16 cellular contexts compared by ENCODE assay signal in the genomic region with DNA sequence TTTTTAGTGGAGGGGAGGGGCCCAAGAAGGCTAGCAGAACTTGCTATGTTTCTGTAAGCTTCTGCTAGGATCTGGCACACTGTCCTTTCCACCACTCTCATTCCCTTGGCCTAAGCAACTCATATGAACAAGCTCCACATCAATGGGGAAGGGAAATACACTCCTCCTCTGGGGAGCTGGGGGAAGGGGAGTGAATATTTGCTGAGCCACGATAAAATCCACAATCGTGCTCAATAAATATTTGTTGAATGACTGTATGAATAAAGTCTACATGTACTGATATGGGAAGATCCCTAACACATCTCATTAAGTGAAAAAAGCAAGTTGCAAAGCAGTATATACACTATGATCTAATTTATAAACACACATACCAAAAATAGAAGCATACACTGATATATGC.
A peak's percentile ranks its signal among the peaks of the same experiment; 100 is the strongest.
DNase-seq lines count a peak whose midpoint lies in the region; ATAC-seq and TF ChIP-seq lines count a peak whose summit lies in the region.
"Had no signal": no experiment of that assay in that cellular context is flagged by ENCODE, and none has a peak within 500 bp of the region (broad histone marks: within the 10 kb centered on the region; RNA-seq: fewer than 3 reads in every experiment).

No MANE protein-coding gene starts in this region.

- H3K9me3 ChIP-seq in PC-3 (ENCODE audit: low read length) (no peaks in the 10 kb centered on the region), mucosa of descending colon (no peaks in the 10 kb centered on the region)

- H3F3A ChIP-seq in PC-3 (ENCODE audit: low read length, unreplicated experiment): no peaks in the 10 kb centered on the region

- H3K9me2 ChIP-seq in PC-3 (replicated peaks; ENCODE audit: low read length): no peaks in the 10 kb centered on the region

- peak overlapping the region; percentile 69 for H3K27ac ChIP-seq in PC-3 (ENCODE audit: low read length)
- H3K27ac ChIP-seq: BLaER1 had no signal

- H3K4me1 ChIP-seq in PC-3 (ENCODE audit: insufficient read depth, low read length): peaks cover 20% of the 10 kb centered on the region
- no peaks in the 10 kb centered on the region for H3K4me1 ChIP-seq in mucosa of descending colon (ENCODE audit: low read depth)
- H3K4me1 ChIP-seq: BLaER1 had no signal

- TF ChIP-seq CTCF in PC-3 (conservative IDR thresholded peaks at IDR 0.05; ENCODE audit: low read depth, low read length) (no peak), mucosa of descending colon (IDR thresholded peaks at IDR 0.05) (no peak)

- intact Hi-C loops in PC-3 (cut with micrococcal nuclease) (loop anchor here (2.0 kb wide), 1 partner anchor 104 kb away; a partner anchor contains a TSS), mucosa of descending colon (cut with DNase I, micrococcal nuclease) (no loop called here), head of caudate nucleus (cut with DNase I) (no loop called here)

- no TSS peak for BruUV-seq in PC-3 (replicated peaks; lab: Mats Ljungman, UMichigan)

- CTCF ChIA-PET in PC-3 (lab: Charles Lee): no interaction called here

- H3K4me3 ChIP-seq in PC-3 (ENCODE audit: low read length): no peak overlapping the region
- no peak overlapping the region for H3K4me3 ChIP-seq in mucosa of descending colon
- H3K4me3 ChIP-seq: BLaER1 had no signal

- H3K36me3 ChIP-seq in PC-3 (ENCODE audit: low read depth, low read length) (no peaks in the 10 kb centered on the region), mucosa of descending colon (ENCODE audit: low read depth) (no peaks in the 10 kb centered on the region)
- H3K36me3 ChIP-seq: BLaER1 had no signal

- no peak overlapping the region for H2AFZ ChIP-seq in PC-3 (ENCODE audit: low read length)

- POLR2A ChIA-PET in PC-3 (lab: Charles Lee; ENCODE audit: unreplicated experiment): interaction anchor here (0.6 kb wide), 1 partner anchor 12 kb away, joined by 3 read pairs; no protein-coding TSS in a partner anchor

- peak overlapping the region; percentile 53 for H3K4me2 ChIP-seq in PC-3 (ENCODE audit: low read length)
- H3K4me2 ChIP-seq: BLaER1 had no signal

- no peaks in the 10 kb centered on the region for H3K79me2 ChIP-seq in PC-3 (ENCODE audit: low read length)

- H3K9ac ChIP-seq in PC-3 (ENCODE audit: low read length): no peak overlapping the region
- H3K9ac ChIP-seq: BLaER1 had no signal

- DNase-seq in DMS53 (lab: John Stamatoyannopoulos, UW) (peak; percentile 40), PC-3 (peak; percentile 82), mucosa of descending colon (no peak), stromal cell of bone marrow (ENCODE audit: low read depth) (peak; percentile 18), head of caudate nucleus (no peak), kidney glomerular epithelial cell (lab: John Stamatoyannopoulos, UW) (no peak), NCI-H748 treated with DMSO at 0.1 percent for 48 hours (lab: John Stamatoyannopoulos, UW) (no peak)
- DNase-seq: AML-193; CD4-positive, CD25-positive, alpha-beta regulatory T cell; DMS 273 treated with DMSO at 0.1 percent for 48 hours; DMS79 treated with DMSO at 0.1 percent for 48 hours; EL; HCEC 1CT; HFFc6 had no signal

- no peaks in the 10 kb centered on the region for H3K27me3 ChIP-seq in PC-3 (ENCODE audit: low read length)
- H3K27me3 ChIP-seq: BLaER1 had no signal

- ATAC-seq in PC-3: peak; percentile 96
- ATAC-seq in mucosa of descending colon: peak; percentile 39
- ATAC-seq: HepG2 had no signal

- H4K20me1 ChIP-seq in PC-3 (ENCODE audit: low read length): no peaks in the 10 kb centered on the region
- H4K20me1 ChIP-seq: BLaER1 had no signal

Comparison
In these comparisons a context has a peak if more than half of its experiments do, and no peak if none do; other contexts are left out.
1. DNase-seq: peak in DMS53 (single experiment), PC-3 (single experiment) and stromal cell of bone marrow (single experiment); none in mucosa of descending colon (0 of 3), head of caudate nucleus (0 of 42), kidney glomerular epithelial cell (single experiment) and NCI-H748 treated with DMSO at 0.1 percent for 48 hours (single experiment).